ENCODE assay signal across 17 cellular contexts in genomic region chr2:181910028-181910763, GRCh38. TPM values are rescaled to one million over a fixed set of nuclear protein-coding genes. Genes with fewer than 3 reads are reported as not detected.
DNase-seq lines count a peak whose midpoint lies in the region; ATAC-seq and TF ChIP-seq lines count a peak whose summit lies in the region.
"Had no signal": no experiment of that assay in that cellular context is flagged by ENCODE, and none has a peak within 500 bp of the region (broad histone marks: within the 10 kb centered on the region; RNA-seq: fewer than 3 reads in every experiment).

No MANE protein-coding gene starts in this region.

- H2AFZ ChIP-seq in OCI-LY7 (ENCODE audit: low read length): no peak overlapping the region

- H4K20me1 ChIP-seq in OCI-LY7 (ENCODE audit: insufficient read depth, low read length): no peaks in the 10 kb centered on the region

- peak; percentile 3 for DNase-seq in GM12865 (ENCODE audit: low read depth)
- no peak for DNase-seq in left colon
- DNase-seq in COLO829 (ENCODE audit: low spot score): no peak
- no peak for DNase-seq in DMS 273 treated with DMSO at 0.1 percent for 48 hours (lab: John Stamatoyannopoulos, UW)
- DNase-seq in OCI-LY7 (ENCODE audit: low spot score): no peak
- no peak for DNase-seq in NCI-H1436 (lab: John Stamatoyannopoulos, UW)
- DNase-seq: activated CD4-positive, alpha-beta T cell treated with anti-CD3 and anti-CD28 coated beads, Interleukin-2, amount 10 ng/mL, durations not matched to agents 7 days and 5 days; activated CD8-positive, alpha-beta memory T cell treated with anti-CD3 and anti-CD28 coated beads, Interleukin-2, amount 50 U/mL, for 48 hours; activated naive CD4-positive, alpha-beta T cell treated with anti-CD3 and anti-CD28 coated beads, Interleukin-2, amount 10 ng/mL, durations not matched to agents 7 days and 5 days; COR-L47; foreskin keratinocyte; NCI-H345; occipital lobe; stimulated activated CD4-positive, alpha-beta T cell treated with anti-CD3 and anti-CD28 coated beads, Interleukin-2, amount 100 ng/mL, for 48 hours had no signal

- no TSS peak for BruUV-seq in OCI-LY7 (replicated peaks; lab: Mats Ljungman, UMichigan)

- intact Hi-C loops in left colon (cut with DNase I, micrococcal nuclease): no loop called here
- intact Hi-C loops in OCI-LY7 (cut with micrococcal nuclease; ENCODE audit: unreplicated experiment): no loop called here

- ATAC-seq in GM21390 (IDR thresholded peaks at IDR 0.05; ENCODE audit: unreplicated experiment) (peak; percentile 41), HG03066 (IDR thresholded peaks at IDR 0.05; ENCODE audit: low read depth, unreplicated experiment) (peak; percentile 57), left colon (peak; percentile 19)
- ATAC-seq: foreskin keratinocyte had no signal

- H3K4me1 ChIP-seq in OCI-LY7 (ENCODE audit: insufficient read depth, low read length, poor library complexity, severe bottlenecking): peaks cover 10% of the 10 kb centered on the region
- H3K4me1 ChIP-seq: foreskin keratinocyte had no signal

- no peak overlapping the region for H3K4me2 ChIP-seq in OCI-LY7 (ENCODE audit: low read length)

- TF ChIP-seq CTCF in GM12865 (IDR thresholded peaks at IDR 0.05; ENCODE audit: insufficient read depth, low read depth, low read length, missing control alignments) (no peak), OCI-LY7 (conservative IDR thresholded peaks at IDR 0.05; ENCODE audit: low read length) (no peak)

- peaks cover 32% of the 10 kb centered on the region for H3K36me3 ChIP-seq in OCI-LY7 (ENCODE audit: insufficient read depth, low read length)

- H3K27ac ChIP-seq in OCI-LY7 (ENCODE audit: low read depth, low read length, poor library complexity, severe bottlenecking): no peak overlapping the region
- H3K27ac ChIP-seq: foreskin keratinocyte, vagina had no signal

- CTCF ChIA-PET in OCI-LY7 (lab: Charles Lee; ENCODE audit: unreplicated experiment): no interaction called here

- H3K9me2 ChIP-seq in OCI-LY7 (ENCODE audit: insufficient read depth, low read length): no peaks in the 10 kb centered on the region

- H3K79me2 ChIP-seq in OCI-LY7 (ENCODE audit: insufficient read depth, low read depth, low read length): no peaks in the 10 kb centered on the region

- no peaks in the 10 kb centered on the region for H3K9me3 ChIP-seq in OCI-LY7 (ENCODE audit: low read length)
- H3K9me3 ChIP-seq: vagina had no signal

- POLR2A ChIA-PET in OCI-LY7 (lab: Charles Lee): interaction anchor here (0.7 to 3.0 kb wide), 5 partner anchors 10 to 1583 kb away, joined by 3 to 21 read pairs (median 4); no protein-coding TSS in a partner anchor

- no peak overlapping the region for H3K4me3 ChIP-seq in GM12865 (ENCODE audit: low read depth, low read length)
- no peak overlapping the region for H3K4me3 ChIP-seq in OCI-LY7 (ENCODE audit: low read depth, low read length, poor library complexity, severe bottlenecking)
- H3K4me3 ChIP-seq: vagina had no signal

RNA-seq across cellular contexts. Expression of gene ITPRID2, which starts 18.7 kb away (rescaled TPM):
- total RNA-seq in left colon: 100 to 1,000 TPM; 287 to 367 TPM
- 25.9 and 28.8 TPM in 2 replicates for total RNA-seq in OCI-LY7 (2014; rRNA removed; shearing (Covaris generic))
- 47.5 and 57.3 TPM in 2 replicates for total RNA-seq in OCI-LY7 (2022)

Comparison
In these comparisons a context has a peak if more than half of its experiments do, and no peak if none do; other contexts are left out.
1. RNA of gene ITPRID2, which starts 18.7 kb away (total RNA-seq): 287 to 367 TPM in left colon; 25.9 to 57.3 TPM in OCI-LY7; every median in the first group is over 4 times any median in the second.
2. Peak in every context shown above with its lines, with median percentiles within 50 percentile points of each other: ATAC-seq.